Comparison of ENCODE assay signal across 8 cellular contexts in the genomic region with DNA sequence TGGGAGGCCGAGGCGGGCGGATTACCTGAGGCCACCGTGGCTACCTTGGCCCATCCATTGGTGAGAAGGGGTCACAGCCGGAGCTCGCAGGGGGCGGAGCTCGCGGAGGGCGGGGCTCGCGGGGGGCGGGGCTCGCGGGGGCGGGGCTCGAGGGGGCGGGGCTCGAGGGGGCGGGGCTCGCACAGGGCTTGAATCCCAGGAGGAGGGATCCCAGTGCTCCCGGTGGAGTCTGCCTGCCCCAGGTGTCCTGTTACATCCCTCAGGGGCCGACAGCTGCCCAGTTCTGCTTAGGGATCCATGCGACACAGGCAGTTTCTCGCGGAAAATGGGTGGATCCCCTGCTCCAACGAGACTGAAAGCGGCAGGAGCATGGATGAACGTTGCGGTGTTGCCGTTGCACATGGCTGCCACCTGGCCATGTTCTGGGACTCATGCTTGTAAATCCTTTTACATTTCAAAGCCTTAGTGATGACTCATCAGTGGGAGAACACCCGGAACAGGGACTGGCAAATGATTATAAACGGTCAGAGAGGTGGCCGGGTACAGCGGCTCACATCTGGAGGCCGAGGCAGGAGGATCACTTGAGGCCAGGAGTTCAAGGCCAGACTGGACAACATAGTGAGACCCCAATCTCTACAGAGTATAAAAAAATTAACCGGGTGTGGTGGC. TPM values are rescaled to one million over a fixed set of nuclear protein-coding genes. Genes with fewer than 3 reads are reported as not detected.
DNase-seq lines count a peak whose midpoint lies in the region; ATAC-seq and TF ChIP-seq lines count a peak whose summit lies in the region.

No MANE protein-coding gene starts in this region.

- intact Hi-C loops in Right ventricle myocardium inferior (cut with DNase I): no loop called here

- no peaks in the 10 kb centered on the region for H3K9me3 ChIP-seq in thoracic aorta

- H3K4me1 ChIP-seq in thoracic aorta (ENCODE audit: control insufficient read depth in 1 of 2, low read depth in 2 of 2): no peaks in the 10 kb centered on the region

- DNase-seq in HuH-7.5 (ENCODE audit: low spot score) (peak; percentile 94), RKO (ENCODE audit: low spot score) (peak; percentile 80), foreskin fibroblast (peak; percentile 87 to 93), thoracic aorta (ENCODE audit: low spot score) (no peak), SKM-1 treated with dmso at 0.1 percent for 144 hours (lab: John Stamatoyannopoulos, UW; ENCODE audit: unreplicated experiment) (no peak), Right ventricle myocardium inferior (ENCODE audit: missing footprints) (no peak)

- peak overlapping the region; percentile 69 for H3K27ac ChIP-seq in C4-2B
- H3K27ac ChIP-seq in thoracic aorta: no peak overlapping the region

- H3K27me3 ChIP-seq in thoracic aorta (replicated peaks; ENCODE audit: insufficient read depth): no peaks in the 10 kb centered on the region

- H3K36me3 ChIP-seq in thoracic aorta: no peaks in the 10 kb centered on the region

- H3K4me3 ChIP-seq in foreskin fibroblast (ENCODE audit: low read depth in 1 of 2, low read length in 2 of 2) (peak overlapping the region; percentile 8 to 17), thoracic aorta (peak overlapping the region; percentile 19)

- no peak for TF ChIP-seq CTCF in C4-2B (conservative IDR thresholded peaks at IDR 0.05)
- no peak for TF ChIP-seq CTCF in foreskin fibroblast (IDR thresholded peaks at IDR 0.05; ENCODE audit: low read depth, low read length)
- TF ChIP-seq CTCF in thoracic aorta (IDR thresholded peaks at IDR 0.05): no peak

- no peak for ATAC-seq in thoracic aorta (ENCODE audit: insufficient number of reproducible peaks, low FRiP score, low read depth)
- no peak for ATAC-seq in Right ventricle myocardium inferior
- no peak for ATAC-seq in GM21717 (IDR thresholded peaks at IDR 0.05; ENCODE audit: unreplicated experiment)

RNA-seq across cellular contexts. Expression of gene TMPRSS9, which starts 25.1 kb away (rescaled TPM):
- total RNA-seq in thoracic aorta: under 1 TPM; 0.42 to 0.54 TPM
- not detected for total RNA-seq in Right ventricle myocardium inferior

RNA-seq across cellular contexts. Expression of gene TIMM13, which starts 42.2 kb away (rescaled TPM):
- total RNA-seq in thoracic aorta (10 to 100 TPM; 19.4 to 23.4 TPM), Right ventricle myocardium inferior (86.9 TPM)

RNA-seq across cellular contexts. Expression of gene SPPL2B, which starts 56.7 kb away (rescaled TPM):
- total RNA-seq in thoracic aorta (10 to 100 TPM; 55.8 to 60.0 TPM), Right ventricle myocardium inferior (24.9 TPM)

RNA-seq across cellular contexts. Expression of gene LSM7, which starts 56.8 kb away (rescaled TPM):
- total RNA-seq in thoracic aorta: 10 to 100 TPM; 35.5 to 38.8 TPM
- total RNA-seq in Right ventricle myocardium inferior: 46.7 TPM

Comparison
In these comparisons a context has a peak if more than half of its experiments do, and no peak if none do; other contexts are left out.
1. DNase-seq: peak in HuH-7.5 (single experiment), RKO (single experiment) and foreskin fibroblast (2 of 2); none in thoracic aorta (single experiment), SKM-1 treated with dmso at 0.1 percent for 144 hours (single experiment) and Right ventricle myocardium inferior (single experiment).